ENCODE assay signal across 35 cellular contexts in the genomic region with DNA sequence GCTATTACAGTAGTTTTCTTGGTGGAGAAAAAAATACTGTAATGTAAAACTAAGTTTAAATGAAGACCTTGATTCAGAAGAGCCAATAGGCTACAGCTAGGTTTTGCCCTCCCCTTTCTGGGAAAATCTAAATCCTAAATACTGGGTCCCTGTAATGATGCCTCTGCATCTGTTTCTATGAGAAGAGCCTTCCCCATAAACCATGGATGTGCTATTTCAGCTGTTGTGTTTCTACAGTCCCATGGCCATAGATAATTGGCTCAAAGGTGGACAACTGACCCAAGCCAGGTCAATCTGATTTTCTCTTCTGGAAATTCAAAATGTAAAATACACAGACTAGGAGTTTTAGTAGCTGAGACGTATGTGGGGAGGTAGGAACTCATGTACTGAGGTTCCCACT.
"Had no signal": no experiment of that assay in that cellular context is flagged by ENCODE, and none has a peak within 500 bp of the region (broad histone marks: within the 10 kb centered on the region; RNA-seq: fewer than 3 reads in every experiment).

No MANE protein-coding gene starts in this region.

- H3K36me3 ChIP-seq: MG63 had no signal

- H3K27ac ChIP-seq: KMS-11 had no signal

- DNase-seq: Karpas-422, Kasumi-1, KG1, MG63, MM.1S, MV-4-11, NCI-H1048, NCI-H1092, NCI-H1092 treated with DMSO at 0.1 percent for 48 hours, NCI-H1105, NCI-H1105 treated with DMSO at 0.1 percent for 48 hours, NCI-H1417, NCI-H1417 treated with DMSO at 0.1 percent for 48 hours, NCI-H1436, NCI-H1436 treated with DMSO at 0.1 percent for 48 hours, NCI-H146, NCI-H1694, NCI-H1694 treated with DMSO at 0.1 percent for 48 hours, NCI-H187, NCI-H187 treated with DMSO at 0.1 percent for 48 hours, NCI-H1930, NCI-H2029, NCI-H2029 treated with DMSO at 0.1 percent for 48 hours, NCI-H2081, NCI-H2081 treated with DMSO at 0.1 percent for 48 hours, NCI-H2107, NCI-H2171, NCI-H2171 treated with DMSO at 0.1 percent for 48 hours, NCI-H2227 treated with DMSO at 0.1 percent for 48 hours, NCI-H226, NCI-H345, NCI-H446, NCI-H446 treated with DMSO at 0.1 percent for 48 hours, NCI-H510A had no signal

- H3K27me3 ChIP-seq: MG63 had no signal

- H3K4me3 ChIP-seq: MG63 had no signal
